In the genomic region with DNA sequence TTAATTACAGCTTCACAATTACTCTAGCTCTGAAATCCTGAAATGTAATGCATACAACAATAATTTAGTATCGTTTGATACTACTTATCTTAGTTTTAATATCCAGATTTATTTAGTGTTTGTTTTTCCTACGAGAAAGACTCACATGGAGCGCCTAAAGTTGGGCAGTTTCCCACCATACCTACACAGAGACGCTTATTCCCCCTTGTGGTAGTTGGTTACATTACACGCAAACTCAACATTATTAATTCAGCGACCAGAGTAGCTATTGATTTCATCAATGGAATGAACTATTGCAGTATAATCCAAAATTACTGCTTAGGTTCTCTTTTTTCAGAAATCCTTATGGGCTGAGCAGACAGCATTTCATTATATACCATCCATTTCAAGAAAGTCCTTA, we compare ENCODE assay signal across 9 cellular contexts.
DNase-seq lines count a peak whose midpoint lies in the region; ATAC-seq and TF ChIP-seq lines count a peak whose summit lies in the region.
"Had no signal": no experiment of that assay in that cellular context is flagged by ENCODE, and none has a peak within 500 bp of the region (broad histone marks: within the 10 kb centered on the region; RNA-seq: fewer than 3 reads in every experiment).

No MANE protein-coding gene starts in this region.

- H3K27ac ChIP-seq in A673 (ENCODE audit: low read depth, low read length, poor library complexity, severe bottlenecking), result no peak overlapping the region
- H3K27ac ChIP-seq in gastroesophageal sphincter, result no peak overlapping the region

- H3K27me3 ChIP-seq in A673 (replicated peaks; ENCODE audit: insufficient read depth, low read depth, low read length, poor library complexity), result no peaks in the 10 kb centered on the region
- H3K27me3 ChIP-seq in gastroesophageal sphincter, result no peaks in the 10 kb centered on the region

- TF ChIP-seq CTCF in A673 (conservative IDR thresholded peaks at IDR 0.05; ENCODE audit: low read depth, low read length) (peak; percentile 62), gastroesophageal sphincter (IDR thresholded peaks at IDR 0.05) (peak; percentile 28 to 49 (median 39))

- no peaks in the 10 kb centered on the region for H3K36me3 ChIP-seq in A673 (ENCODE audit: insufficient read depth, low read length, poor library complexity, severe bottlenecking)
- no peaks in the 10 kb centered on the region for H3K36me3 ChIP-seq in gastroesophageal sphincter

- CTCF ChIA-PET in A673 (lab: Charles Lee), result interaction anchor here (1.0 kb wide), 1 partner anchor 9 kb away, joined by 3 read pairs; no protein-coding TSS in a partner anchor

- H3K9me3 ChIP-seq in A673 (ENCODE audit: low read depth, low read length, poor library complexity, severe bottlenecking) (no peaks in the 10 kb centered on the region), gastroesophageal sphincter (no peaks in the 10 kb centered on the region)

- no peak for TF ChIP-seq EP300 in gastroesophageal sphincter (IDR thresholded peaks at IDR 0.05)

- H3K4me1 ChIP-seq in A673 (ENCODE audit: insufficient read depth, low read length, poor library complexity, severe bottlenecking), result no peaks in the 10 kb centered on the region
- H3K4me1 ChIP-seq in gastroesophageal sphincter, result no peaks in the 10 kb centered on the region

- no TSS peak for BruUV-seq in A673 (replicated peaks; lab: Mats Ljungman, UMichigan)

- intact Hi-C loops in A673 (cut with micrococcal nuclease; ENCODE audit: unreplicated experiment), result loop anchor here (2.0 to 10.0 kb wide), 4 partner anchors 113 to 794 kb away; no protein-coding TSS in a partner anchor

- DNase-seq in A673 (ENCODE audit: low spot score) (peak; percentile 68), NCI-H460 (ENCODE audit: extremely low read depth, low read depth) (peak; percentile 16), KG1 (lab: John Stamatoyannopoulos, UW) (no peak), C1 segment of cervical spinal cord (lab: John Stamatoyannopoulos, UW) (no peak)
- DNase-seq: activated CD4-positive, CD25-positive, alpha-beta regulatory T cell had no signal

- POLR2A ChIA-PET in A673 (lab: Charles Lee; ENCODE audit: low non-redundant PET), result no interaction called here

- ATAC-seq in GM18868 (IDR thresholded peaks at IDR 0.05; ENCODE audit: unreplicated experiment) (peak; percentile 71), gastroesophageal sphincter (no peak), HG03139 (IDR thresholded peaks at IDR 0.05; ENCODE audit: unreplicated experiment) (no peak), HG02852 (IDR thresholded peaks at IDR 0.05; ENCODE audit: unreplicated experiment) (no peak)

- WGBS in gastroesophageal sphincter (ENCODE audit: low coverage in 1 of 2), 2 donors, result 55 to 78% methylated on average over 2 to 6 of the region's 6 CpGs

- TF ChIP-seq POLR2A in gastroesophageal sphincter (IDR thresholded peaks at IDR 0.05), result no peak

- H3K4me3 ChIP-seq in A673 (ENCODE audit: low read depth, low read length, poor library complexity, severe bottlenecking), result no peak overlapping the region
- H3K4me3 ChIP-seq in gastroesophageal sphincter, result no peak overlapping the region

Comparison
In these comparisons a context has a peak if more than half of its experiments do, and no peak if none do; other contexts are left out.
1. DNase-seq: peak in A673 (single experiment) and NCI-H460 (single experiment); none in KG1 (single experiment) and C1 segment of cervical spinal cord (0 of 14).